ENCODE assay signal across 18 cellular contexts in genomic region chr20:5309971-5310370, GRCh38. TPM values are rescaled to one million over a fixed set of nuclear protein-coding genes. Genes with fewer than 3 reads are reported as not detected.
DNase-seq lines count a peak whose midpoint lies in the region; TF ChIP-seq lines count a peak whose summit lies in the region.
"Had no signal": no experiment of that assay in that cellular context is flagged by ENCODE, and none has a peak within 500 bp of the region (broad histone marks: within the 10 kb centered on the region; RNA-seq: fewer than 3 reads in every experiment).

No MANE protein-coding gene starts in this region.

- H3K36me3 ChIP-seq in breast epithelium, result no peaks in the 10 kb centered on the region

- peaks cover 6% of the 10 kb centered on the region for H3K4me1 Mint-ChIP-seq in MCF 10A (ENCODE audit: insufficient read depth, unreplicated experiment)
- H3K4me1 Mint-ChIP-seq in activated CD4-positive, alpha-beta T cell treated with anti-CD3 and anti-CD28 coated beads, Interleukin-2, amount 10 ng/mL, durations not matched to agents 24 days and 14 days, result no peaks in the 10 kb centered on the region
- H3K4me1 Mint-ChIP-seq: CD8-positive, alpha-beta memory T cell had no signal

- no peak overlapping the region for H3K4me3 Mint-ChIP-seq in MCF 10A (ENCODE audit: unreplicated experiment)
- no peak overlapping the region for H3K4me3 Mint-ChIP-seq in activated CD4-positive, alpha-beta T cell treated with anti-CD3 and anti-CD28 coated beads, Interleukin-2, amount 10 ng/mL, durations not matched to agents 24 days and 14 days
- H3K4me3 Mint-ChIP-seq: CD8-positive, alpha-beta memory T cell had no signal

- no peaks in the 10 kb centered on the region for H3K4me1 ChIP-seq in breast epithelium
- H3K4me1 ChIP-seq: BLaER1 treated with 17β-estradiol and CSF1 and Interleukin-3, amounts not matched to agents 10 nM and 100 nM had no signal

- no peak for TF ChIP-seq POLR2A in breast epithelium (IDR thresholded peaks at IDR 0.05)

- POLR2A ChIA-PET in MCF 10A (lab: Yijun Ruan, JAX), result interaction anchor here (0.6 to 1.2 kb wide), 3 partner anchors 26 to 676 kb away, joined by 3 read pairs; no protein-coding TSS in a partner anchor

- no TSS peak for BruUV-seq in MCF 10A (replicated peaks; lab: Mats Ljungman, UMichigan)

- H3K9me3 ChIP-seq in breast epithelium, result peaks cover 10 to 47% of the 10 kb centered on the region in 2 donors

- peaks cover 28% of the 10 kb centered on the region for H3K9me3 Mint-ChIP-seq in MCF 10A (ENCODE audit: unreplicated experiment)
- H3K9me3 Mint-ChIP-seq in activated CD4-positive, alpha-beta T cell treated with anti-CD3 and anti-CD28 coated beads, Interleukin-2, amount 10 ng/mL, durations not matched to agents 24 days and 14 days, result peaks cover 30% of the 10 kb centered on the region

- peaks cover 0 to 10% of the 10 kb centered on the region in 2 donors for H3K27me3 ChIP-seq in breast epithelium
- H3K27me3 ChIP-seq: BLaER1 treated with 17β-estradiol and CSF1 and Interleukin-3, amounts not matched to agents 10 nM and 100 nM had no signal

- H3K27me3 Mint-ChIP-seq in MCF 10A (ENCODE audit: insufficient read depth, unreplicated experiment), result peaks cover 55% of the 10 kb centered on the region
- H3K27me3 Mint-ChIP-seq in activated CD4-positive, alpha-beta T cell treated with anti-CD3 and anti-CD28 coated beads, Interleukin-2, amount 10 ng/mL, durations not matched to agents 24 days and 14 days, result peaks cover 20% of the 10 kb centered on the region

- intact Hi-C loops in MCF 10A (cut with micrococcal nuclease) (no loop called here), breast epithelium (cut with DNase I; ENCODE audit: low total_unique reads) (no loop called here)
- intact Hi-C loops in activated CD4-positive, alpha-beta T cell treated with anti-CD3 and anti-CD28 coated beads, Interleukin-2, amount 10 ng/mL, durations not matched to agents 24 days and 14 days (cut with micrococcal nuclease), result no loop called here

- H3K36me3 Mint-ChIP-seq in MCF 10A (ENCODE audit: insufficient read depth, unreplicated experiment), result no peaks in the 10 kb centered on the region
- no peaks in the 10 kb centered on the region for H3K36me3 Mint-ChIP-seq in activated CD4-positive, alpha-beta T cell treated with anti-CD3 and anti-CD28 coated beads, Interleukin-2, amount 10 ng/mL, durations not matched to agents 24 days and 14 days (ENCODE audit: low read depth)

- CTCF ChIA-PET in MCF 10A (lab: Yijun Ruan, JAX), result interaction anchor here (0.6 to 1.0 kb wide), 2 partner anchors 92 to 139 kb away, joined by 3 read pairs; no protein-coding TSS in a partner anchor

- no peak overlapping the region for H3K4me3 ChIP-seq in breast epithelium
- H3K4me3 ChIP-seq in fibroblast of pulmonary artery (replicated peaks; ENCODE audit: low read depth, low read length), result no peak overlapping the region
- H3K4me3 ChIP-seq: BLaER1 treated with 17β-estradiol and CSF1 and Interleukin-3, amounts not matched to agents 10 nM and 100 nM; GM23248 had no signal

- DNase-seq in MCF 10A (ENCODE audit: unreplicated experiment) (peak; percentile 56), breast epithelium (ENCODE audit: low spot score in 2 of 2) (no peak), SW480 (ENCODE audit: low spot score) (peak; percentile 35), fibroblast of pulmonary artery (ENCODE audit: low read depth) (peak; percentile 54), foreskin melanocyte (no peak), anterior cingulate cortex (lab: John Stamatoyannopoulos, UW) (no peak)
- DNase-seq in activated CD4-positive, alpha-beta T cell treated with anti-CD3 and anti-CD28 coated beads, Interleukin-2, amount 10 ng/mL, durations not matched to agents 24 days and 14 days, result no peak
- DNase-seq: CD8-positive, alpha-beta memory T cell; DMS79; GM23248; NCI-H187; NCI-H345; NCI-H526; OCI-M1 had no signal

- no peak overlapping the region for H3K27ac ChIP-seq in breast epithelium
- H3K27ac ChIP-seq: BLaER1 treated with 17β-estradiol and CSF1 and Interleukin-3, amounts not matched to agents 10 nM and 100 nM; GM23248; KMS-11 had no signal

- no peak overlapping the region for H3K27ac Mint-ChIP-seq in MCF 10A (ENCODE audit: low read depth, unreplicated experiment)
- H3K27ac Mint-ChIP-seq in activated CD4-positive, alpha-beta T cell treated with anti-CD3 and anti-CD28 coated beads, Interleukin-2, amount 10 ng/mL, durations not matched to agents 24 days and 14 days, result no peak overlapping the region
- H3K27ac Mint-ChIP-seq: CD8-positive, alpha-beta memory T cell had no signal

- TF ChIP-seq CTCF in MCF 10A (IDR thresholded peaks at IDR 0.05; ENCODE audit: unreplicated experiment) (no peak), breast epithelium (IDR thresholded peaks at IDR 0.05) (no peak), fibroblast of pulmonary artery (IDR thresholded peaks at IDR 0.05; ENCODE audit: low read length, missing control alignments) (no peak)

RNA-seq across cellular contexts. Expression of gene PROKR2, which starts 6.8 kb away (rescaled TPM):
- total RNA-seq in MCF 10A (2022) (not detected in 2 replicates), breast epithelium (not detected)
- not detected in 2 replicates for total RNA-seq in activated CD4-positive, alpha-beta T cell treated with anti-CD3 and anti-CD28 coated beads, Interleukin-2, amount 10 ng/mL, durations not matched to agents 24 days and 14 days
- total RNA-seq: G401, GM23248, SK-MEL-5 had no signal

Comparison
In these comparisons a context has a peak if more than half of its experiments do, and no peak if none do; other contexts are left out.
1. DNase-seq: peak in MCF 10A (single experiment), SW480 (single experiment) and fibroblast of pulmonary artery (single experiment); none in breast epithelium (0 of 2), foreskin melanocyte (single experiment), activated CD4-positive, alpha-beta T cell treated with anti-CD3 and anti-CD28 coated beads, Interleukin-2, amount 10 ng/mL, durations not matched to agents 24 days and 14 days (single experiment) and anterior cingulate cortex (0 of 58).